Comparison of ENCODE assay signal across 11 cellular contexts in genomic region chr1:25774206-25774804, GRCh38. TPM values are rescaled to one million over a fixed set of nuclear protein-coding genes. Genes with fewer than 3 reads are reported as not detected.
DNase-seq lines count a peak whose midpoint lies in the region; ATAC-seq, FAIRE-seq and TF ChIP-seq lines count a peak whose summit lies in the region.
"Had no signal": no experiment of that assay in that cellular context is flagged by ENCODE, and none has a peak within 500 bp of the region (broad histone marks: within the 10 kb centered on the region; RNA-seq: fewer than 3 reads in every experiment).

No MANE protein-coding gene starts in this region.

- H3K4me3 ChIP-seq in KMS-11 (IDR thresholded peaks at IDR 0.05; ENCODE audit: insufficient read depth, low read depth, low read length), result peak overlapping the region; percentile 31
- H3K4me3 ChIP-seq in bronchial epithelial cell (ENCODE audit: low read depth, low read length), result no peak overlapping the region
- H3K4me3 ChIP-seq: SJSA1 had no signal

- peak overlapping the region; percentile 13; the same call in 1 of the 2 replicates for H2AFZ ChIP-seq in KMS-11 (ENCODE audit: low read depth)

- peak; percentile 32 for FAIRE-seq in bronchial epithelial cell (lab: Jason Lieb, UNC)
- FAIRE-seq: endometrium had no signal

- no peaks in the 10 kb centered on the region for H3K9me3 Mint-ChIP-seq in activated naive CD4-positive, alpha-beta T cell treated with anti-CD3 and anti-CD28 coated beads, Interleukin-2, amount 10 ng/mL, durations not matched to agents 7 days and 5 days
- no peaks in the 10 kb centered on the region for H3K9me3 Mint-ChIP-seq in stimulated activated naive B cell treated with anti-CD40 and anti-IgM and Interleukin-4, amounts not matched to agents 10 μg/mL and 1 μg/mL and 100 μg/mL, for 72 hours

- peak overlapping the region; percentile 97 for H3K4me2 ChIP-seq in KMS-11

- peak overlapping the region; percentile 93 for H3K27ac Mint-ChIP-seq in activated naive CD4-positive, alpha-beta T cell treated with anti-CD3 and anti-CD28 coated beads, Interleukin-2, amount 10 ng/mL, durations not matched to agents 7 days and 5 days
- peak overlapping the region; percentile 31 for H3K27ac Mint-ChIP-seq in stimulated activated naive B cell treated with anti-CD40 and anti-IgM and Interleukin-4, amounts not matched to agents 10 μg/mL and 1 μg/mL and 100 μg/mL, for 72 hours

- no peak for TF ChIP-seq CTCF in KMS-11 (conservative IDR thresholded peaks at IDR 0.05; ENCODE audit: low read depth, low read length)
- TF ChIP-seq CTCF in bronchial epithelial cell (IDR thresholded peaks at IDR 0.05; ENCODE audit: insufficient read depth, low read length, severe bottlenecking), result no peak

- peaks cover 83% of the 10 kb centered on the region for H3K4me1 Mint-ChIP-seq in activated naive CD4-positive, alpha-beta T cell treated with anti-CD3 and anti-CD28 coated beads, Interleukin-2, amount 10 ng/mL, durations not matched to agents 7 days and 5 days
- peaks cover 50 to 56% of the 10 kb centered on the region in 2 donors for H3K4me1 Mint-ChIP-seq in stimulated activated naive B cell treated with anti-CD40 and anti-IgM and Interleukin-4, amounts not matched to agents 10 μg/mL and 1 μg/mL and 100 μg/mL, for 72 hours

- no peaks in the 10 kb centered on the region for H3K27me3 ChIP-seq in KMS-11 (ENCODE audit: insufficient read depth, low read depth)
- H3K27me3 ChIP-seq in bronchial epithelial cell (ENCODE audit: control insufficient read depth, insufficient read depth, low read length), result peaks cover 2% of the 10 kb centered on the region
- H3K27me3 ChIP-seq: SJSA1 had no signal

- peaks cover 58% of the 10 kb centered on the region for H3K36me3 Mint-ChIP-seq in activated naive CD4-positive, alpha-beta T cell treated with anti-CD3 and anti-CD28 coated beads, Interleukin-2, amount 10 ng/mL, durations not matched to agents 7 days and 5 days
- H3K36me3 Mint-ChIP-seq in stimulated activated naive B cell treated with anti-CD40 and anti-IgM and Interleukin-4, amounts not matched to agents 10 μg/mL and 1 μg/mL and 100 μg/mL, for 72 hours, result no peaks in the 10 kb centered on the region

- ATAC-seq in stimulated activated naive B cell treated with anti-CD40 and anti-IgM and Interleukin-4, amounts not matched to agents 10 μg/mL and 1 μg/mL and 100 μg/mL, for 72 hours (replicated peaks), result no peak
- ATAC-seq in GM21360 (IDR thresholded peaks at IDR 0.05; ENCODE audit: unreplicated experiment), result no peak

- DNase-seq in activated naive CD4-positive, alpha-beta T cell treated with anti-CD3 and anti-CD28 coated beads, Interleukin-2, amount 10 ng/mL, durations not matched to agents 7 days and 5 days, result no peak
- no peak for DNase-seq in activated naive CD4-positive, alpha-beta T cell treated with anti-CD3 and anti-CD28 coated beads, Interleukin-2, amount 50 U/mL, for 16 hours
- no peak for DNase-seq in bronchial epithelial cell (ENCODE audit: low read depth)
- DNase-seq in stimulated activated naive B cell treated with anti-CD40 and anti-IgM and Interleukin-4, amounts not matched to agents 10 μg/mL and 1 μg/mL and 100 μg/mL, for 72 hours, result no peak
- no peak for DNase-seq in stimulated activated CD8-positive, alpha-beta memory T cell treated with anti-CD3 and anti-CD28 coated beads, Interleukin-4, amount 100 ng/mL, for 48 hours
- no peak for DNase-seq in nucleus accumbens (lab: John Stamatoyannopoulos, UW)
- DNase-seq: NCI-H774 had no signal

- H4K20me1 ChIP-seq in KMS-11 (ENCODE audit: insufficient read depth), result no peaks in the 10 kb centered on the region

- no peaks in the 10 kb centered on the region for H3K36me3 ChIP-seq in KMS-11 (ENCODE audit: insufficient read depth)
- H3K36me3 ChIP-seq in bronchial epithelial cell (ENCODE audit: control insufficient read depth, insufficient read depth, low read length), result no peaks in the 10 kb centered on the region
- H3K36me3 ChIP-seq: SJSA1 had no signal

- peaks cover 94% of the 10 kb centered on the region for H3K4me1 ChIP-seq in KMS-11 (ENCODE audit: low read depth, poor library complexity, severe bottlenecking)
- H3K4me1 ChIP-seq: SJSA1 had no signal

- peak overlapping the region; percentile 97 for H3K27ac ChIP-seq in KMS-11
- H3K27ac ChIP-seq: SJSA1 had no signal

- no peaks in the 10 kb centered on the region for H3K79me2 ChIP-seq in KMS-11 (ENCODE audit: insufficient read depth, low read depth)

- peaks cover 29% of the 10 kb centered on the region for H3K27me3 Mint-ChIP-seq in activated naive CD4-positive, alpha-beta T cell treated with anti-CD3 and anti-CD28 coated beads, Interleukin-2, amount 10 ng/mL, durations not matched to agents 7 days and 5 days
- peaks cover 28 to 39% of the 10 kb centered on the region in 2 donors for H3K27me3 Mint-ChIP-seq in stimulated activated naive B cell treated with anti-CD40 and anti-IgM and Interleukin-4, amounts not matched to agents 10 μg/mL and 1 μg/mL and 100 μg/mL, for 72 hours

- peak overlapping the region; percentile 36 for H3K4me3 Mint-ChIP-seq in activated naive CD4-positive, alpha-beta T cell treated with anti-CD3 and anti-CD28 coated beads, Interleukin-2, amount 10 ng/mL, durations not matched to agents 7 days and 5 days
- H3K4me3 Mint-ChIP-seq in stimulated activated naive B cell treated with anti-CD40 and anti-IgM and Interleukin-4, amounts not matched to agents 10 μg/mL and 1 μg/mL and 100 μg/mL, for 72 hours, result no peak overlapping the region

- CTCF ChIA-PET in activated naive CD4-positive, alpha-beta T cell treated with anti-CD3 and anti-CD28 coated beads, Interleukin-2, amount 10 ng/mL, durations not matched to agents 7 days and 5 days (lab: Charles Lee), result interaction anchor here (1.0 to 2.8 kb wide), 6 partner anchors 9 to 166 kb away, joined by 3 to 10 read pairs (median 4); no protein-coding TSS in a partner anchor

- H3K9ac ChIP-seq in KMS-11, result peak overlapping the region; percentile 73

RNA-seq across cellular contexts. Expression of gene SELENON, which starts 25.7 kb away (rescaled TPM):
- 3.4 and 6.4 TPM in 2 replicates for total RNA-seq in bronchial epithelial cell

RNA-seq across cellular contexts. Expression of gene MTFR1L, which starts 45.4 kb away (rescaled TPM):
- total RNA-seq in bronchial epithelial cell, result 15.0 and 22.0 TPM in 2 replicates
